1 cellular context compared by ENCODE assay signal in genomic region chr6:117602151-117602898, GRCh38.
TF ChIP-seq lines count a peak whose summit lies in the region.

GOPC (minus strand) TSS chr6:117602511; CDS start chr6:117602288, 223 bp downstream.

TF ChIP-seq in K562, 482 proteins besides CTCF, POLR2A, EP300 and RAD21 (continued from another document and continues in another):
- TF ChIP-seq ZNF318 (IDR thresholded peaks at IDR 0.05; ENCODE audit: borderline replicate concordance in 1 of 2, low read depth in 1 of 2) (no peak), CAMTA2 (CRISPR knock-in tag; conservative IDR thresholded peaks at IDR 0.05) (no peak), THRAP3 (IDR thresholded peaks at IDR 0.05; ENCODE audit: borderline replicate concordance) (no peak), ZNF766 (CRISPR knock-in tag; conservative IDR thresholded peaks at IDR 0.05) (peak; percentile 80; the same call in 1 of the 2 replicates), KDM5B (IDR thresholded peaks at IDR 0.05; ENCODE audit: insufficient replicate concordance, low read depth, low read length) (peak; percentile 86), ARID2 (IDR thresholded peaks at IDR 0.05) (no peak), FOXA3 (CRISPR knock-in tag; conservative IDR thresholded peaks at IDR 0.05 in 1 of 2, IDR thresholded peaks at IDR 0.05 in 1 of 2) (peak in 1 of 2 experiments; percentile 67; a peak in 2 of 4 replicates), CGGBP1 (CRISPR knock-in tag; IDR thresholded peaks at IDR 0.05) (peak; percentile 10; the same call in 1 of the 2 replicates), PRPF4 (IDR thresholded peaks at IDR 0.05; ENCODE audit: insufficient read depth, low read depth, low read length, poor library complexity, severe bottlenecking) (no peak), CREB5 (CRISPR knock-in tag; IDR thresholded peaks at IDR 0.05) (no peak), FOXJ3 (CRISPR knock-in tag; IDR thresholded peaks at IDR 0.05) (no peak), ZNF507 (tag; conservative IDR thresholded peaks at IDR 0.05) (no peak)
- TF ChIP-seq, protein P1, sequence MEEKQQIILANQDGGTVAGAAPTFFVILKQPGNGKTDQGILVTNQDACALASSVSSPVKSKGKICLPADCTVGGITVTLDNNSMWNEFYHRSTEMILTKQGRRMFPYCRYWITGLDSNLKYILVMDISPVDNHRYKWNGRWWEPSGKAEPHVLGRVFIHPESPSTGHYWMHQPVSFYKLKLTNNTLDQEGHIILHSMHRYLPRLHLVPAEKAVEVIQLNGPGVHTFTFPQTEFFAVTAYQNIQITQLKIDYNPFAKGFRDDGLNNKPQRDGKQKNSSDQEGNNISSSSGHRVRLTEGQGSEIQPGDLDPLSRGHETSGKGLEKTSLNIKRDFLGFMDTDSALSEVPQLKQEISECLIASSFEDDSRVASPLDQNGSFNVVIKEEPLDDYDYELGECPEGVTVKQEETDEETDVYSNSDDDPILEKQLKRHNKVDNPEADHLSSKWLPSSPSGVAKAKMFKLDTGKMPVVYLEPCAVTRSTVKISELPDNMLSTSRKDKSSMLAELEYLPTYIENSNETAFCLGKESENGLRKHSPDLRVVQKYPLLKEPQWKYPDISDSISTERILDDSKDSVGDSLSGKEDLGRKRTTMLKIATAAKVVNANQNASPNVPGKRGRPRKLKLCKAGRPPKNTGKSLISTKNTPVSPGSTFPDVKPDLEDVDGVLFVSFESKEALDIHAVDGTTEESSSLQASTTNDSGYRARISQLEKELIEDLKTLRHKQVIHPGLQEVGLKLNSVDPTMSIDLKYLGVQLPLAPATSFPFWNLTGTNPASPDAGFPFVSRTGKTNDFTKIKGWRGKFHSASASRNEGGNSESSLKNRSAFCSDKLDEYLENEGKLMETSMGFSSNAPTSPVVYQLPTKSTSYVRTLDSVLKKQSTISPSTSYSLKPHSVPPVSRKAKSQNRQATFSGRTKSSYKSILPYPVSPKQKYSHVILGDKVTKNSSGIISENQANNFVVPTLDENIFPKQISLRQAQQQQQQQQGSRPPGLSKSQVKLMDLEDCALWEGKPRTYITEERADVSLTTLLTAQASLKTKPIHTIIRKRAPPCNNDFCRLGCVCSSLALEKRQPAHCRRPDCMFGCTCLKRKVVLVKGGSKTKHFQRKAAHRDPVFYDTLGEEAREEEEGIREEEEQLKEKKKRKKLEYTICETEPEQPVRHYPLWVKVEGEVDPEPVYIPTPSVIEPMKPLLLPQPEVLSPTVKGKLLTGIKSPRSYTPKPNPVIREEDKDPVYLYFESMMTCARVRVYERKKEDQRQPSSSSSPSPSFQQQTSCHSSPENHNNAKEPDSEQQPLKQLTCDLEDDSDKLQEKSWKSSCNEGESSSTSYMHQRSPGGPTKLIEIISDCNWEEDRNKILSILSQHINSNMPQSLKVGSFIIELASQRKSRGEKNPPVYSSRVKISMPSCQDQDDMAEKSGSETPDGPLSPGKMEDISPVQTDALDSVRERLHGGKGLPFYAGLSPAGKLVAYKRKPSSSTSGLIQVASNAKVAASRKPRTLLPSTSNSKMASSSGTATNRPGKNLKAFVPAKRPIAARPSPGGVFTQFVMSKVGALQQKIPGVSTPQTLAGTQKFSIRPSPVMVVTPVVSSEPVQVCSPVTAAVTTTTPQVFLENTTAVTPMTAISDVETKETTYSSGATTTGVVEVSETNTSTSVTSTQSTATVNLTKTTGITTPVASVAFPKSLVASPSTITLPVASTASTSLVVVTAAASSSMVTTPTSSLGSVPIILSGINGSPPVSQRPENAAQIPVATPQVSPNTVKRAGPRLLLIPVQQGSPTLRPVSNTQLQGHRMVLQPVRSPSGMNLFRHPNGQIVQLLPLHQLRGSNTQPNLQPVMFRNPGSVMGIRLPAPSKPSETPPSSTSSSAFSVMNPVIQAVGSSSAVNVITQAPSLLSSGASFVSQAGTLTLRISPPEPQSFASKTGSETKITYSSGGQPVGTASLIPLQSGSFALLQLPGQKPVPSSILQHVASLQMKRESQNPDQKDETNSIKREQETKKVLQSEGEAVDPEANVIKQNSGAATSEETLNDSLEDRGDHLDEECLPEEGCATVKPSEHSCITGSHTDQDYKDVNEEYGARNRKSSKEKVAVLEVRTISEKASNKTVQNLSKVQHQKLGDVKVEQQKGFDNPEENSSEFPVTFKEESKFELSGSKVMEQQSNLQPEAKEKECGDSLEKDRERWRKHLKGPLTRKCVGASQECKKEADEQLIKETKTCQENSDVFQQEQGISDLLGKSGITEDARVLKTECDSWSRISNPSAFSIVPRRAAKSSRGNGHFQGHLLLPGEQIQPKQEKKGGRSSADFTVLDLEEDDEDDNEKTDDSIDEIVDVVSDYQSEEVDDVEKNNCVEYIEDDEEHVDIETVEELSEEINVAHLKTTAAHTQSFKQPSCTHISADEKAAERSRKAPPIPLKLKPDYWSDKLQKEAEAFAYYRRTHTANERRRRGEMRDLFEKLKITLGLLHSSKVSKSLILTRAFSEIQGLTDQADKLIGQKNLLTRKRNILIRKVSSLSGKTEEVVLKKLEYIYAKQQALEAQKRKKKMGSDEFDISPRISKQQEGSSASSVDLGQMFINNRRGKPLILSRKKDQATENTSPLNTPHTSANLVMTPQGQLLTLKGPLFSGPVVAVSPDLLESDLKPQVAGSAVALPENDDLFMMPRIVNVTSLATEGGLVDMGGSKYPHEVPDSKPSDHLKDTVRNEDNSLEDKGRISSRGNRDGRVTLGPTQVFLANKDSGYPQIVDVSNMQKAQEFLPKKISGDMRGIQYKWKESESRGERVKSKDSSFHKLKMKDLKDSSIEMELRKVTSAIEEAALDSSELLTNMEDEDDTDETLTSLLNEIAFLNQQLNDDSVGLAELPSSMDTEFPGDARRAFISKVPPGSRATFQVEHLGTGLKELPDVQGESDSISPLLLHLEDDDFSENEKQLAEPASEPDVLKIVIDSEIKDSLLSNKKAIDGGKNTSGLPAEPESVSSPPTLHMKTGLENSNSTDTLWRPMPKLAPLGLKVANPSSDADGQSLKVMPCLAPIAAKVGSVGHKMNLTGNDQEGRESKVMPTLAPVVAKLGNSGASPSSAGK (IDR thresholded peaks at IDR 0.05): peak; percentile 97
- TF ChIP-seq, protein P2, sequence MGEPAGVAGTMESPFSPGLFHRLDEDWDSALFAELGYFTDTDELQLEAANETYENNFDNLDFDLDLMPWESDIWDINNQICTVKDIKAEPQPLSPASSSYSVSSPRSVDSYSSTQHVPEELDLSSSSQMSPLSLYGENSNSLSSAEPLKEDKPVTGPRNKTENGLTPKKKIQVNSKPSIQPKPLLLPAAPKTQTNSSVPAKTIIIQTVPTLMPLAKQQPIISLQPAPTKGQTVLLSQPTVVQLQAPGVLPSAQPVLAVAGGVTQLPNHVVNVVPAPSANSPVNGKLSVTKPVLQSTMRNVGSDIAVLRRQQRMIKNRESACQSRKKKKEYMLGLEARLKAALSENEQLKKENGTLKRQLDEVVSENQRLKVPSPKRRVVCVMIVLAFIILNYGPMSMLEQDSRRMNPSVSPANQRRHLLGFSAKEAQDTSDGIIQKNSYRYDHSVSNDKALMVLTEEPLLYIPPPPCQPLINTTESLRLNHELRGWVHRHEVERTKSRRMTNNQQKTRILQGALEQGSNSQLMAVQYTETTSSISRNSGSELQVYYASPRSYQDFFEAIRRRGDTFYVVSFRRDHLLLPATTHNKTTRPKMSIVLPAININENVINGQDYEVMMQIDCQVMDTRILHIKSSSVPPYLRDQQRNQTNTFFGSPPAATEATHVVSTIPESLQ (CRISPR knock-in tag; IDR thresholded peaks at IDR 0.05): peak; percentile 96; the same call in 1 of the 2 replicates
- TF ChIP-seq, protein P3, sequence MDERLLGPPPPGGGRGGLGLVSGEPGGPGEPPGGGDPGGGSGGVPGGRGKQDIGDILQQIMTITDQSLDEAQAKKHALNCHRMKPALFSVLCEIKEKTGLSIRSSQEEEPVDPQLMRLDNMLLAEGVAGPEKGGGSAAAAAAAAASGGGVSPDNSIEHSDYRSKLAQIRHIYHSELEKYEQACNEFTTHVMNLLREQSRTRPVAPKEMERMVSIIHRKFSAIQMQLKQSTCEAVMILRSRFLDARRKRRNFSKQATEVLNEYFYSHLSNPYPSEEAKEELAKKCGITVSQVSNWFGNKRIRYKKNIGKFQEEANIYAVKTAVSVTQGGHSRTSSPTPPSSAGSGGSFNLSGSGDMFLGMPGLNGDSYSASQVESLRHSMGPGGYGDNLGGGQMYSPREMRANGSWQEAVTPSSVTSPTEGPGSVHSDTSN (CRISPR knock-in tag; IDR thresholded peaks at IDR 0.05; ENCODE audit: low read depth): no peak
- TF ChIP-seq, protein P3 (tag; conservative IDR thresholded peaks at IDR 0.05; ENCODE audit: low read depth): peak; percentile 55
- TF ChIP-seq, protein P4, sequence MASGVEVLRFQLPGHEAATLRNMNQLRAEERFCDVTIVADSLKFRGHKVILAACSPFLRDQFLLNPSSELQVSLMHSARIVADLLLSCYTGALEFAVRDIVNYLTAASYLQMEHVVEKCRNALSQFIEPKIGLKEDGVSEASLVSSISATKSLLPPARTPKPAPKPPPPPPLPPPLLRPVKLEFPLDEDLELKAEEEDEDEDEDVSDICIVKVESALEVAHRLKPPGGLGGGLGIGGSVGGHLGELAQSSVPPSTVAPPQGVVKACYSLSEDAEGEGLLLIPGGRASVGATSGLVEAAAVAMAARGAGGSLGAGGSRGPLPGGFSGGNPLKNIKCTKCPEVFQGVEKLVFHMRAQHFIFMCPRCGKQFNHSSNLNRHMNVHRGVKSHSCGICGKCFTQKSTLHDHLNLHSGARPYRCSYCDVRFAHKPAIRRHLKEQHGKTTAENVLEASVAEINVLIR (CRISPR knock-in tag; IDR thresholded peaks at IDR 0.05): no peak
